ENCODE assay signal across 16 cellular contexts in the genomic region with DNA sequence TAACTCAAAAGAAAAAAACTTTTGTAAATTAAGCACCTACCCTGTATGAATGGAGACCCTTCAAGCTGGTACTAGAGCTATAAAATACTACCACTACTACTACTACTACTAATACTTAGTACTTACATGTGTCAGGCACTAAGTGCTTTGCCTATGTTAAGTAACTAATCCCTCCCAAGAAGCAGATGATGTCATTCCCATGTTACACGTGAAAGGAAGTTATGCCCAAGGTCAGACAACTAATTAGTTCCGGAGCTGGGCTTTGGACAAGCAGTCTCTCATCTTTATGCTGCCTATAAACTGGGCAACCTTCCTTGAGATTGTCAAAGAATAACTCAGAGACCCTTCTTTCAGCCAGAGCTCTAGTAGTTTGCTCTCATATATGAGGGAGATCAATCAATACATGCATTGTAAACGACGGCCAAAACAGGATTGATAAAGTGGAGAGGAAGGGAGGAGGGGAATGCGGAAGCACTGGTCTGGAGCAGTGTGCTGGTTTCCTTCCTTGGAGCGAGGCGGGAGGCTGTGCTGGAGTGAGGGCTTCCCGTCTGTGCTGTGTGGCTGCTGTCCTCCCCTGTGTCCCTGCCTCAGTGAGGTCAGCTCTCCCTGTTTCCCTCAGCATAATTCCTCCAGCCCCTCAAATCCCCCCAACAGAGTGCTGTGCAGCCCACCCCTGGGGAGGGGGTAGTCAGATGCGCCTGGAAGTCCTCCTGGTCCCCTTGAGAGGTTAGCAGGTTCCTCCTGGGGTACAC. TPM values are rescaled to one million over a fixed set of nuclear protein-coding genes. Genes with fewer than 3 reads are reported as not detected.
DNase-seq lines count a peak whose midpoint lies in the region; ATAC-seq, FAIRE-seq and TF ChIP-seq lines count a peak whose summit lies in the region.
"Had no signal": no experiment of that assay in that cellular context is flagged by ENCODE, and none has a peak within 500 bp of the region (broad histone marks: within the 10 kb centered on the region; RNA-seq: fewer than 3 reads in every experiment).

No MANE protein-coding gene starts in this region.

- FAIRE-seq in HTR-8/SVneo (lab: Jason Lieb, UNC) = peak; percentile 54
- FAIRE-seq: H1 had no signal

- H3K27me3 ChIP-seq in body of pancreas = no peaks in the 10 kb centered on the region
- H3K27me3 ChIP-seq: vagina had no signal

- no peak for TF ChIP-seq CTCF in body of pancreas (IDR thresholded peaks at IDR 0.05)

- H3K4me1 ChIP-seq in body of pancreas = peaks cover 13% of the 10 kb centered on the region
- H3K4me1 ChIP-seq: vagina had no signal

- no peaks in the 10 kb centered on the region for H3K9me3 ChIP-seq in body of pancreas
- H3K9me3 ChIP-seq: vagina had no signal

- DNase-seq in COLO829 (ENCODE audit: low spot score) = peak; percentile 59
- DNase-seq in HTR-8/SVneo (ENCODE audit: insufficient read length, low spot score) = no peak
- peak in 2 of 4 donors; percentile 40 to 43 for DNase-seq in body of pancreas
- peak; percentile 13 to 81 for DNase-seq in lung microvascular endothelial cell (ENCODE audit: low read depth in 2 of 2)
- DNase-seq in HuH-7.5 (ENCODE audit: low spot score) = no peak
- DNase-seq in G401 (ENCODE audit: low spot score) = no peak
- DNase-seq: DND-41; stimulated activated CD4-positive, alpha-beta T cell treated with anti-CD3 and anti-CD28 coated beads, Interleukin-4, amount 100 ng/mL, for 1 hour; T1000 had no signal

- TF ChIP-seq POLR2A in body of pancreas (IDR thresholded peaks at IDR 0.05) = peak in 2 of 3 donors; percentile 7 to 22

- in situ Hi-C loops in G401 (cut with HindIII; ENCODE audit: low sequenced_read_pairs) = no loop called here

- peak; percentile 74 for ATAC-seq in body of pancreas
- ATAC-seq in GM21515 (IDR thresholded peaks at IDR 0.05; ENCODE audit: unreplicated experiment) = no peak
- ATAC-seq in GM21447 (IDR thresholded peaks at IDR 0.05; ENCODE audit: unreplicated experiment) = no peak
- ATAC-seq: activated naive CD4-positive, alpha-beta T cell treated with anti-CD3 and anti-CD28 coated beads, Interleukin-2, amount 50 U/mL, for 72 hours; stimulated activated memory B cell treated with anti-CD40 and anti-IgM and Interleukin-4, amounts not matched to agents 10 μg/mL and 1 μg/mL and 100 μg/mL, for 72 hours had no signal

- intact Hi-C loops in body of pancreas (cut with DNase I) = no loop called here

- WGBS in body of pancreas, 2 donors = 33 to 38% methylated on average over 9 of the region's 9 CpGs

- no peak overlapping the region for H3K4me3 ChIP-seq in body of pancreas
- H3K4me3 ChIP-seq: vagina had no signal

- no peaks in the 10 kb centered on the region for H3K36me3 ChIP-seq in body of pancreas (replicated peaks in 1 of 2; ENCODE audit: insufficient read depth in 1 of 2, low read depth in 2 of 2)
- H3K36me3 ChIP-seq: vagina had no signal

- H3K27ac ChIP-seq in body of pancreas = peak overlapping the region; percentile 28 to 78 (median 60)
- H3K27ac ChIP-seq: HL-60, vagina had no signal

RNA-seq across cellular contexts. Expression of a gene that starts 13.7 kb away (rescaled TPM):
- total RNA-seq in body of pancreas = 10 to 100 TPM in 1 of 2 donors, 1 to 10 TPM in 1; 9.9 to 17.9 TPM
- not detected in 2 replicates for total RNA-seq in lung microvascular endothelial cell
- 1.1 TPM in 1 of 2 replicates, not detected in the other for total RNA-seq in G401 (2014; rRNA removed; shearing (Covaris generic))
- total RNA-seq: H1, vagina had no signal

RNA-seq across cellular contexts. Expression of a gene that starts 21.6 kb away (rescaled TPM):
- total RNA-seq in body of pancreas = 10 to 100 TPM in 1 of 2 donors, under 1 TPM in 1; 0.78 to 10.9 TPM
- 0.22 TPM in 1 of 2 replicates, not detected in the other for total RNA-seq in lung microvascular endothelial cell
- 6.1 and 8.1 TPM in 2 replicates for total RNA-seq in G401 (2014; rRNA removed; shearing (Covaris generic))
- total RNA-seq: H1, vagina had no signal

RNA-seq across cellular contexts. Expression of a gene that starts 56.4 kb away (rescaled TPM):
- total RNA-seq in body of pancreas = 10 to 100 TPM in 1 of 2 donors, 1 to 10 TPM in 1; 4.7 to 10.2 TPM
- total RNA-seq in lung microvascular endothelial cell = 0.20 and 0.22 TPM in 2 replicates
- 0.54 TPM in 1 of 2 replicates, not detected in the other for total RNA-seq in G401 (2014; rRNA removed; shearing (Covaris generic))

Comparison
In these comparisons a context has a peak if more than half of its experiments do, and no peak if none do; other contexts are left out.
1. DNase-seq: peak in COLO829 (single experiment) and lung microvascular endothelial cell (2 of 2); none in HTR-8/SVneo (single experiment), HuH-7.5 (single experiment) and G401 (single experiment).